ENCODE assay signal across 28 cellular contexts in genomic region chr12:11703378-11703777, GRCh38. TPM values are rescaled to one million over a fixed set of nuclear protein-coding genes. Genes with fewer than 3 reads are reported as not detected.
DNase-seq lines count a peak whose midpoint lies in the region; ATAC-seq and TF ChIP-seq lines count a peak whose summit lies in the region.
"Had no signal": no experiment of that assay in that cellular context is flagged by ENCODE, and none has a peak within 500 bp of the region (broad histone marks: within the 10 kb centered on the region; RNA-seq: fewer than 3 reads in every experiment).

No MANE protein-coding gene starts in this region.

- intact Hi-C loops in ascending aorta (cut with DNase I), result no loop called here

- POLR2A ChIA-PET in GM10248 (lab: Yijun Ruan, JAX), result no interaction called here

- TF ChIP-seq CTCF in HL-60 (IDR thresholded peaks at IDR 0.05; ENCODE audit: insufficient read depth, low read length) (no peak), ascending aorta (IDR thresholded peaks at IDR 0.05) (no peak), GM10248 (IDR thresholded peaks at IDR 0.05; ENCODE audit: control extremely low read depth, extremely low read depth, low read depth, missing control alignments) (no peak)

- H3K4me3 Mint-ChIP-seq in activated T-cell treated with anti-CD3 and anti-CD28 coated beads, Interleukin-2, amount 50 U/mL, for 4 hours, result no peak overlapping the region
- H3K4me3 Mint-ChIP-seq: CD4-positive, alpha-beta memory T cell; nephron progenitor cell had no signal

- H3K4me1 Mint-ChIP-seq in activated T-cell treated with anti-CD3 and anti-CD28 coated beads, Interleukin-2, amount 50 U/mL, for 4 hours (ENCODE audit: low read depth), result peaks cover 43% of the 10 kb centered on the region

- no peaks in the 10 kb centered on the region for H3K27me3 Mint-ChIP-seq in activated T-cell treated with anti-CD3 and anti-CD28 coated beads, Interleukin-2, amount 50 U/mL, for 4 hours (ENCODE audit: low read depth)
- H3K27me3 Mint-ChIP-seq: CD4-positive, alpha-beta memory T cell had no signal

- H3K27ac ChIP-seq in HL-60 (replicated peaks) (peak overlapping the region; percentile 3; the same call in 1 of the 2 replicates), ascending aorta (peak overlapping the region; percentile 68 to 78)

- no peaks in the 10 kb centered on the region for H3K9me3 ChIP-seq in ascending aorta
- H3K9me3 ChIP-seq: adrenal gland, body of pancreas, pancreas, SK-N-SH, transverse colon had no signal

- no peak for DNase-seq in activated T-cell treated with anti-CD3 and anti-CD28 coated beads, Interleukin-2, amount 50 U/mL, for 4 hours
- no peak for DNase-seq in activated T-cell treated with anti-CD3 and anti-CD28 coated beads, Interleukin-2, amount 50 U/mL, for 1 hour
- DNase-seq in HL-60 (ENCODE audit: low read depth in 1 of 2, low spot score in 1 of 2) (no peak), ascending aorta (ENCODE audit: low spot score in 2 of 2) (no peak), G401 (ENCODE audit: low spot score) (no peak), GM19240 (ENCODE audit: insufficient read length, low spot score) (no peak), GM10248 (ENCODE audit: extremely low spot score) (no peak)
- no peak for DNase-seq in stimulated activated naive CD8-positive, alpha-beta T cell treated with anti-CD3 and anti-CD28 coated beads, Interleukin-15, Interleukin-2, amounts not matched to agents 100 U/mL and 50 U/mL, for 24 hours
- DNase-seq: adrenal gland; body of pancreas; CD4-positive, alpha-beta memory T cell; EL; foreskin fibroblast; IMR-90; MV-4-11; NCI-H1436; NCI-H2081; NCI-H2227 treated with DMSO at 0.1 percent for 48 hours; NCI-H526; nephron progenitor cell; pancreas; retina; SK-N-SH; small intestine; transverse colon had no signal

- ATAC-seq in activated T-cell treated with anti-CD3 and anti-CD28 coated beads, Interleukin-2, amount 50 U/mL, for 4 hours, result peak; percentile 8 to 38
- peak; percentile 38 for ATAC-seq in stimulated activated naive CD8-positive, alpha-beta T cell treated with anti-CD3 and anti-CD28 coated beads, Interleukin-15, Interleukin-2, amounts not matched to agents 100 U/mL and 50 U/mL, for 24 hours
- ATAC-seq: body of pancreas, esophagus mucosa, left lobe of liver, pancreas, Right ventricle myocardium inferior had no signal

- no peaks in the 10 kb centered on the region for H3K27me3 ChIP-seq in HL-60 (ENCODE audit: insufficient read depth, poor library complexity, severe bottlenecking)
- H3K27me3 ChIP-seq in ascending aorta, result no peaks in the 10 kb centered on the region
- H3K27me3 ChIP-seq: adrenal gland, body of pancreas, pancreas, transverse colon had no signal

- H3K36me3 Mint-ChIP-seq in activated T-cell treated with anti-CD3 and anti-CD28 coated beads, Interleukin-2, amount 50 U/mL, for 4 hours (ENCODE audit: insufficient read depth), result peaks cover 10% of the 10 kb centered on the region

- H3K4me3 ChIP-seq in HL-60 (replicated peaks; ENCODE audit: insufficient read depth, low read length), result no peak overlapping the region
- no peak overlapping the region for H3K4me3 ChIP-seq in ascending aorta
- H3K4me3 ChIP-seq: adrenal gland, body of pancreas, pancreas, transverse colon had no signal

- H3K9me3 Mint-ChIP-seq in activated T-cell treated with anti-CD3 and anti-CD28 coated beads, Interleukin-2, amount 50 U/mL, for 4 hours, result no peaks in the 10 kb centered on the region
- H3K9me3 Mint-ChIP-seq: CD4-positive, alpha-beta memory T cell; nephron progenitor cell had no signal

- peaks cover 8 to 54% of the 10 kb centered on the region in 2 donors for H3K4me1 ChIP-seq in ascending aorta

- H3K36me3 ChIP-seq in ascending aorta, result no peaks in the 10 kb centered on the region
- H3K36me3 ChIP-seq: adrenal gland, pancreas, transverse colon had no signal

- in situ Hi-C loops in G401 (cut with HindIII; ENCODE audit: low sequenced_read_pairs), result no loop called here

- CTCF ChIA-PET in GM10248 (lab: Yijun Ruan, JAX), result no interaction called here

RNA-seq across cellular contexts. Expression of gene ETV6, which starts 53.9 kb away (rescaled TPM):
- total RNA-seq in activated T-cell treated with anti-CD3 and anti-CD28 coated beads, Interleukin-2, amount 50 U/mL, for 4 hours, result 10 to 100 TPM; 46.7 to 58.0 (median 57.5) TPM
- total RNA-seq in ascending aorta, result 21.6 TPM
- 1.3 and 1.8 TPM in 2 replicates for total RNA-seq in G401 (2014; rRNA removed; shearing (Covaris generic))
